In the genomic region with DNA sequence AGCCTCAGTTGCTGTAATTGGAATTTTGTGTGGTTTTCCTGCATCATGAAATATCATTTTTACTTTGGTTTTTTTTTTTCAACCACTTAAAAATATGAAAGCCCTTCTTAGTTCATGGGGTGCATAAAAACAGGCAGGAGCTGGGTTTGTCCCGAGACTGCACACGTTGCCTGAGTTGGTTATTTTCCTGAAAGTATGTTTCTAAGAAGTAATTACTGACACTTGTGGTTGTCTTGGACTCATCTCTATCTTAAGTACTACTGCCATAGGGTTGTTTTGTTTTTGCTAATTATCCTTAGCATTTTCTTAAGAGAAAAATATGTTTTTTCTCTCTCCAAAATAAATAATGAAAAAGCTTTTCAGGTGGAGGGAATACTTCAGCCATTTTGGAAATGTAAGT, we compare ENCODE assay signal across 11 cellular contexts.
"Had no signal": no experiment of that assay in that cellular context is flagged by ENCODE, and none has a peak within 500 bp of the region (broad histone marks: within the 10 kb centered on the region; RNA-seq: fewer than 3 reads in every experiment).

No MANE protein-coding gene starts in this region.

- DNase-seq: activated CD4-positive, alpha-beta T cell treated with anti-CD3 and anti-CD28 coated beads, Interleukin-2, amount 50 U/mL, for 1 hour; activated CD8-positive, alpha-beta memory T cell treated with anti-CD3 and anti-CD28 coated beads, Interleukin-2, amount 50 U/mL, for 48 hours; activated gamma-delta T cell; adrenal gland; effector CD4-positive, alpha-beta T cell; heart left ventricle; ovary; stimulated activated CD4-positive, alpha-beta T cell treated with anti-CD3 and anti-CD28 coated beads, Interleukin-12 subunit alpha, Interleukin-12 subunit beta, amount 100 ng/mL, for 4 hours; stimulated activated naive CD8-positive, alpha-beta T cell treated with anti-CD3 and anti-CD28 coated beads, Interleukin-15, Interleukin-2, amounts not matched to agents 100 U/mL and 50 U/mL, for 24 hours; T1000; upper lobe of right lung had no signal

- ATAC-seq: heart left ventricle, upper lobe of right lung had no signal
